Comparison of ENCODE assay signal across 14 cellular contexts in the genomic region with DNA sequence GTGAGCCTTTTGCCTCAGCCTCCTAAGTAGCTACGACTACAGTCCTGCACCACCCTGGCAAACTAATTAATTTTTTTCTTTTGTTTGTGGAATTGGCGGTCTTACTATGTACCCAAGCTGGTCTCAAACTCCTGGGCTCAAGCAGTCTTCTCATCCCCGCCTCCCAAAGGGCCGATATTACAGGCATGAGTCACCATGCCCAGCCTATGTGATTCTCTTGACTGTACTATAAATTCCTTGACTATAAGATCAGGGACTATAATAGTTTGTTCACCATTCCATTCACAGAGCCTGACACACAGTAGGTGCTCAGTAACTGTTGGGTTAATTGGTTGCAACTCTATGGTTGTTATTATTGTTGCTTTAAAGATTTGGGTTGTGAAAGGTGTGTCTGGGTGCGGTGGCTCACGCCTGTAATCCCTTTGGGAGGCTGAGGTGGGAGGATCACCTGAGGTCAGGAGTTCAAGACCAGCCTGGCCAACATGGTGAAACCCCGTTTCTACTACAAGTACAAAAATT. TPM values are rescaled to one million over a fixed set of nuclear protein-coding genes. Genes with fewer than 3 reads are reported as not detected.
DNase-seq lines count a peak whose midpoint lies in the region; ATAC-seq and TF ChIP-seq lines count a peak whose summit lies in the region.
"Had no signal": no experiment of that assay in that cellular context is flagged by ENCODE, and none has a peak within 500 bp of the region (broad histone marks: within the 10 kb centered on the region; RNA-seq: fewer than 3 reads in every experiment).

No MANE protein-coding gene starts in this region.

- H3K4me1 ChIP-seq in uterus: no peaks in the 10 kb centered on the region

- peak overlapping the region; percentile 28 for H3K27ac Mint-ChIP-seq in memory B cell
- H3K27ac Mint-ChIP-seq: activated CD4-positive, alpha-beta T cell treated with anti-CD3 and anti-CD28 coated beads, Interleukin-2, amount 10 ng/mL, durations not matched to agents 24 days and 14 days; B cell; mesothelial cell of epicardium; T-helper 2 cell treated with Interferon-gamma antibody and Interleukin-4, amounts not matched to agents 5 μg/mL and 100 μg/mL, for 36 hours had no signal

- H3K9me3 Mint-ChIP-seq in memory B cell: no peaks in the 10 kb centered on the region
- H3K9me3 Mint-ChIP-seq: activated CD4-positive, alpha-beta T cell treated with anti-CD3 and anti-CD28 coated beads, Interleukin-2, amount 10 ng/mL, durations not matched to agents 24 days and 14 days had no signal

- intact Hi-C loops in uterus (cut with DNase I; ENCODE audit: low total_unique reads): no loop called here

- no peaks in the 10 kb centered on the region for H3K9me3 ChIP-seq in uterus

- H3K27ac ChIP-seq in uterus: no peak overlapping the region
- H3K27ac ChIP-seq: PC-9 had no signal

- peaks cover 3% of the 10 kb centered on the region for H3K36me3 Mint-ChIP-seq in memory B cell

- H3K4me3 ChIP-seq in cardiac fibroblast (replicated peaks in 1 of 2; ENCODE audit: low read depth in 2 of 2, low read length in 2 of 2) (no peak overlapping the region), uterus (no peak overlapping the region)
- H3K4me3 ChIP-seq: PC-9 had no signal

- no peak overlapping the region for H3K4me3 Mint-ChIP-seq in memory B cell
- H3K4me3 Mint-ChIP-seq: activated CD4-positive, alpha-beta T cell treated with anti-CD3 and anti-CD28 coated beads, Interleukin-2, amount 10 ng/mL, durations not matched to agents 24 days and 14 days; B cell; mesothelial cell of epicardium; T-helper 2 cell treated with Interferon-gamma antibody and Interleukin-4, amounts not matched to agents 5 μg/mL and 100 μg/mL, for 36 hours had no signal

- H3K36me3 ChIP-seq in uterus: no peaks in the 10 kb centered on the region

- no peaks in the 10 kb centered on the region for H3K27me3 ChIP-seq in uterus

- peaks cover 17% of the 10 kb centered on the region for H3K4me1 Mint-ChIP-seq in memory B cell
- H3K4me1 Mint-ChIP-seq: mesothelial cell of epicardium had no signal

- peak; percentile 16 for DNase-seq in AG08396 (ENCODE audit: low spot score)
- peak; percentile 43 for DNase-seq in LoVo (ENCODE audit: low spot score)
- DNase-seq in cardiac fibroblast (ENCODE audit: low read depth in 2 of 2): peak; percentile 35 to 79
- DNase-seq in memory B cell (ENCODE audit: low spot score in 2 of 2): no peak
- no peak for DNase-seq in omental fat pad (ENCODE audit: low spot score)
- no peak for DNase-seq in NCI-H446 treated with DMSO at 0.1 percent for 48 hours (lab: John Stamatoyannopoulos, UW)
- no peak for DNase-seq in uterus
- DNase-seq: activated CD4-positive, alpha-beta T cell treated with anti-CD3 and anti-CD28 coated beads, Interleukin-2, amount 10 ng/mL, durations not matched to agents 24 days and 14 days; DND-41; PC-9 had no signal

- no peak for TF ChIP-seq POLR2A in uterus (IDR thresholded peaks at IDR 0.05)

- TF ChIP-seq CTCF in cardiac fibroblast (IDR thresholded peaks at IDR 0.05; ENCODE audit: low read depth, low read length) (no peak), omental fat pad (IDR thresholded peaks at IDR 0.05) (no peak), uterus (IDR thresholded peaks at IDR 0.05) (no peak)

- no peaks in the 10 kb centered on the region for H3K27me3 Mint-ChIP-seq in memory B cell
- H3K27me3 Mint-ChIP-seq: activated CD4-positive, alpha-beta T cell treated with anti-CD3 and anti-CD28 coated beads, Interleukin-2, amount 10 ng/mL, durations not matched to agents 24 days and 14 days; B cell had no signal

- ATAC-seq in memory B cell (ENCODE audit: low read depth) (no peak), omental fat pad (ENCODE audit: low FRiP score) (no peak), HG02885 (IDR thresholded peaks at IDR 0.05; ENCODE audit: poor library complexity, unreplicated experiment) (no peak)

RNA-seq across cellular contexts. Expression of a gene that starts 17.3 kb away (rescaled TPM):
- total RNA-seq in omental fat pad (100 to 1,000 TPM; 118 to 170 (median 132) TPM), uterus (100 to 1,000 TPM in 1 of 4 donors, 10 to 100 TPM in 3; 43.5 to 177 (median 69.6) TPM)

RNA-seq across cellular contexts. Expression of a gene that starts 17.6 kb away (rescaled TPM):
- 100 to 1,000 TPM in 3 of 4 donors, 10 to 100 TPM in 1; 91.3 to 135 (median 119) TPM for total RNA-seq in omental fat pad
- total RNA-seq in uterus: 1,000 to 10,000 TPM in 1 of 4 donors, 100 to 1,000 TPM in 2, 10 to 100 TPM in 1; 79.1 to 6,578 (median 156) TPM

Comparison
In these comparisons a context has a peak if more than half of its experiments do, and no peak if none do; other contexts are left out.
1. DNase-seq: peak in AG08396 (single experiment), LoVo (single experiment) and cardiac fibroblast (2 of 2); none in memory B cell (0 of 2), omental fat pad (single experiment), NCI-H446 treated with DMSO at 0.1 percent for 48 hours (single experiment) and uterus (0 of 2).